ENCODE assay signal across 9 cellular contexts in the genomic region with DNA sequence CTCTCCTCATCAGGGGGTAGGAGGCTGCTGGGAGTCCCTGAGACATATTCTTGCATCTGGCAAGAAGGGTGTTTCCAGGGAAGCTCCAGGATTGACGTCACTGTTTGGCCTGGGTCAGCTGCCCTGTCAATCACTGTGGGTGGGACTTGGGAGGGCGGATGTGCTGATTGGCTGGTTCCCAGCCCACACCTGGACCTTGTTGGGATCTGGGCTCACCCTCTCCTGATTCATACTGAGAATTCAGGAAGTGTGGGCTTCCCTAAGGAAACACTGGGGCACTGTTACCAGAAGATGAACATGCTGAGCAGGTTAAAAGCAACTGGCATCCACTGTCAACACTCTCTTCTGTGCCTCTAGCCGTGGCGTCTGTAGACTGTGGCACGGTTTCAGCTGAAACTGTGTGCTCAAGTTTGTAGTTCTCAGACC. TPM values are rescaled to one million over a fixed set of nuclear protein-coding genes. Genes with fewer than 3 reads are reported as not detected.
DNase-seq lines count a peak whose midpoint lies in the region; FAIRE-seq and TF ChIP-seq lines count a peak whose summit lies in the region.
"Had no signal": no experiment of that assay in that cellular context is flagged by ENCODE, and none has a peak within 500 bp of the region (broad histone marks: within the 10 kb centered on the region; RNA-seq: fewer than 3 reads in every experiment).

No MANE protein-coding gene starts in this region.

- peaks cover 5% of the 10 kb centered on the region for H3K4me1 ChIP-seq in hepatocyte (ENCODE audit: insufficient read depth)
- H3K4me1 ChIP-seq in small intestine (ENCODE audit: control insufficient read depth in 2 of 2, insufficient read depth in 1 of 2, low read depth in 1 of 2, low read length in 1 of 2): no peaks in the 10 kb centered on the region
- no peaks in the 10 kb centered on the region for H3K4me1 ChIP-seq in adrenal gland (replicated peaks in 1 of 2)

- TF ChIP-seq CTCF in hepatocyte (IDR thresholded peaks at IDR 0.05; ENCODE audit: poor library complexity) (no peak), GM10248 (IDR thresholded peaks at IDR 0.05; ENCODE audit: control extremely low read depth, extremely low read depth, low read depth, missing control alignments) (no peak), adrenal gland (IDR thresholded peaks at IDR 0.05) (no peak)

- H3K4me2 ChIP-seq in hepatocyte: peak overlapping the region; percentile 74

- POLR2A ChIA-PET in GM10248 (lab: Yijun Ruan, JAX): no interaction called here

- no peaks in the 10 kb centered on the region for H3K79me2 ChIP-seq in hepatocyte

- WGBS in hepatocyte (ENCODE audit: low lambda C conversion rate, missing lambda C conversion rate): 59% methylated on average over 5 of the region's 5 CpGs
- 61 to 63% (median 61%) methylated on average over 5 of the region's 5 CpGs for WGBS in small intestine, 3 donors
- WGBS in adrenal gland, 4 donors: 55 to 60% (median 59%) methylated on average over 4 to 5 of the region's 5 CpGs

- H3K9me2 ChIP-seq in hepatocyte (replicated peaks; ENCODE audit: insufficient read depth): no peaks in the 10 kb centered on the region

- peak; percentile 64 for DNase-seq in HT1080 (ENCODE audit: low read depth)
- peak; percentile 61 for DNase-seq in SW480 (ENCODE audit: low spot score)
- DNase-seq in hepatocyte (ENCODE audit: low spot score): peak; percentile 72
- peak; percentile 9 for DNase-seq in small intestine
- no peak for DNase-seq in Ammon's horn (ENCODE audit: low spot score)
- DNase-seq in activated naive CD4-positive, alpha-beta T cell (lab: John Stamatoyannopoulos, UW): no peak
- DNase-seq in GM10248 (ENCODE audit: extremely low spot score): no peak
- no peak for DNase-seq in adrenal gland
- DNase-seq: stimulated activated CD4-positive, alpha-beta T cell treated with anti-CD3 and anti-CD28 coated beads, Interleukin-4, amount 100 ng/mL, for 24 hours had no signal

- CTCF ChIA-PET in GM10248 (lab: Yijun Ruan, JAX): no interaction called here

- H4K20me1 ChIP-seq in hepatocyte (ENCODE audit: insufficient read depth, poor library complexity, severe bottlenecking): no peaks in the 10 kb centered on the region

- peak overlapping the region; percentile 31 for H3K27ac ChIP-seq in hepatocyte
- H3K27ac ChIP-seq in small intestine (ENCODE audit: low read depth in 1 of 2, low read length in 1 of 2): no peak overlapping the region
- no peak overlapping the region for H3K27ac ChIP-seq in adrenal gland

- peak overlapping the region; percentile 33 for H2AFZ ChIP-seq in hepatocyte

- H3K9me3 ChIP-seq in hepatocyte (ENCODE audit: low read depth) (no peaks in the 10 kb centered on the region), small intestine (ENCODE audit: control insufficient read depth, low read depth) (no peaks in the 10 kb centered on the region), adrenal gland (replicated peaks in 1 of 3) (no peaks in the 10 kb centered on the region)

- TF ChIP-seq POLR2A in adrenal gland (IDR thresholded peaks at IDR 0.05): no peak

- H3K36me3 ChIP-seq in hepatocyte (replicated peaks; ENCODE audit: insufficient read depth, low read depth): no peaks in the 10 kb centered on the region
- H3K36me3 ChIP-seq in small intestine (ENCODE audit: control insufficient read depth in 2 of 2, insufficient read depth in 2 of 2, low read length in 2 of 2): no peaks in the 10 kb centered on the region
- no peaks in the 10 kb centered on the region for H3K36me3 ChIP-seq in adrenal gland (replicated peaks in 1 of 2)

- intact Hi-C loops in adrenal gland (cut with DNase I): no loop called here

- no peak for FAIRE-seq in small intestine (lab: Jason Lieb, UNC)

- H3K4me3 ChIP-seq in hepatocyte (no peak overlapping the region), small intestine (ENCODE audit: low read depth in 1 of 2, low read length in 2 of 2) (no peak overlapping the region), adrenal gland (peak overlapping the region in 1 of 4 donors; percentile 28)

- H3K27me3 ChIP-seq in hepatocyte (no peaks in the 10 kb centered on the region), small intestine (ENCODE audit: control insufficient read depth in 2 of 2, insufficient read depth in 2 of 2, low read length in 2 of 2) (no peaks in the 10 kb centered on the region), adrenal gland (no peaks in the 10 kb centered on the region)

RNA-seq across cellular contexts. Expression of a gene that starts 36.5 kb away (rescaled TPM):
- 0.64 TPM in 1 of 2 replicates, not detected in the other for total RNA-seq in HT1080 (2014; rRNA removed; shearing (Covaris generic))
- not detected in 2 replicates for polyA plus RNA-seq in HT1080 (2015; cell fraction: cytosol; rRNA removed)
- polyA plus RNA-seq in HT1080 (2015; cell fraction: nucleus; rRNA removed): 0.14 TPM in 1 of 2 replicates, not detected in the other
- total RNA-seq in hepatocyte (0.88 and 2.2 TPM in 2 replicates), adrenal gland (1 to 10 TPM in 3 of 8 donors, under 1 TPM in 4, not detected in 1; 0.32 to 1.4 (median 0.84) TPM)
- polyA plus RNA-seq in hepatocyte (0.96 and 2.3 TPM in 2 replicates), small intestine (1 to 10 TPM in 2 of 3 donors, under 1 TPM in 1; 0.72 to 1.1 (median 1.1) TPM), adrenal gland (1 to 10 TPM in 2 of 3 donors, under 1 TPM in 1; 0.27 to 2.9 (median 1.0) TPM)

RNA-seq across cellular contexts. Expression of a gene that starts 54.5 kb away (rescaled TPM):
- 4.5 and 11.9 TPM in 2 replicates for total RNA-seq in HT1080 (2014; rRNA removed; shearing (Covaris generic))
- polyA plus RNA-seq in HT1080 (2015; cell fraction: cytosol; rRNA removed): 7.4 and 8.9 TPM in 2 replicates
- polyA plus RNA-seq in HT1080 (2015; cell fraction: nucleus; rRNA removed): 6.6 and 6.7 TPM in 2 replicates
- total RNA-seq in hepatocyte: 10.9 and 14.7 TPM in 2 replicates
- polyA plus RNA-seq in hepatocyte: 15.2 and 15.3 TPM in 2 replicates
- 1 to 10 TPM; 2.7 to 3.8 (median 3.6) TPM for polyA plus RNA-seq in small intestine
- 10 to 100 TPM in 2 of 8 donors, 1 to 10 TPM in 6; 4.0 to 12.9 (median 8.2) TPM for total RNA-seq in adrenal gland
- 1 to 10 TPM; 1.6 to 9.3 (median 3.9) TPM for polyA plus RNA-seq in adrenal gland

RNA-seq across cellular contexts. Expression of a gene that starts 54.6 kb away (rescaled TPM):
- 2.5 and 3.9 TPM in 2 replicates for total RNA-seq in HT1080 (2014; rRNA removed; shearing (Covaris generic))
- 2.6 and 3.5 TPM in 2 replicates for polyA plus RNA-seq in HT1080 (2015; cell fraction: cytosol; rRNA removed)
- polyA plus RNA-seq in HT1080 (2015; cell fraction: nucleus; rRNA removed): 4.5 and 4.6 TPM in 2 replicates
- total RNA-seq in hepatocyte (6.1 and 7.0 TPM in 2 replicates), adrenal gland (1 to 10 TPM; 5.4 to 9.1 (median 8.1) TPM)
- polyA plus RNA-seq in hepatocyte (3.2 and 3.4 TPM in 2 replicates), small intestine (1 to 10 TPM; 3.2 to 5.1 (median 4.0) TPM), adrenal gland (1 to 10 TPM; 2.1 to 5.2 (median 3.0) TPM)

Comparison
In these comparisons a context has a peak if more than half of its experiments do, and no peak if none do; other contexts are left out.
1. DNase-seq: peak in HT1080 (single experiment), SW480 (single experiment), hepatocyte (single experiment) and small intestine (single experiment); none in Ammon's horn (single experiment), activated naive CD4-positive, alpha-beta T cell (0 of 4), GM10248 (single experiment) and adrenal gland (0 of 7).